In genomic region chr17:80833952-80834895, GRCh38 we compare ENCODE assay signal across 8 cellular contexts.
DNase-seq lines count a peak whose midpoint lies in the region; ATAC-seq and TF ChIP-seq lines count a peak whose summit lies in the region.

No MANE protein-coding gene starts in this region.

- in situ Hi-C loops in G401 (cut with HindIII; ENCODE audit: low sequenced_read_pairs), result no loop called here

- no peaks in the 10 kb centered on the region for H3K9me3 Mint-ChIP-seq in WTC11
- H3K9me3 Mint-ChIP-seq in glutamatergic neuron (ENCODE audit: unreplicated experiment), result peaks cover 19% of the 10 kb centered on the region

- H3K4me3 Mint-ChIP-seq in WTC11 (peak overlapping the region; percentile 10; the same call in 1 of the 2 replicates), glutamatergic neuron (ENCODE audit: unreplicated experiment) (peak overlapping the region; percentile 73)

- TF ChIP-seq CTCF in WTC11 (IDR thresholded peaks at IDR 0.05) (no peak), glutamatergic neuron (IDR thresholded peaks at IDR 0.05; ENCODE audit: partially characterized antibody, unreplicated experiment) (no peak)

- H3K4me3 ChIP-seq in skin epidermis, result peak overlapping the region in 3 of 7 experiments; percentile 29 to 46 (median 34)

- ATAC-seq in WTC11, result no peak
- no peak for ATAC-seq in HG03095 (IDR thresholded peaks at IDR 0.05; ENCODE audit: unreplicated experiment)
- no peak for ATAC-seq in GM21526 (IDR thresholded peaks at IDR 0.05; ENCODE audit: low FRiP score, unreplicated experiment)
- ATAC-seq in activated CD4-positive, CD25-positive, alpha-beta regulatory T cell treated with anti-CD3 and anti-CD28 coated beads, Interleukin-2, amount 50 U/mL, for 24 hours, result no peak

- peak; percentile 76 for DNase-seq in G401 (ENCODE audit: low spot score)
- no peak for DNase-seq in WTC11 (ENCODE audit: low spot score)
- no peak for DNase-seq in glutamatergic neuron
- no peak for DNase-seq in stimulated activated naive CD4-positive, alpha-beta T cell treated with Interleukin-2 at 50 U/mL for 16 hours (lab: John Stamatoyannopoulos, UW)

- H3K27me3 Mint-ChIP-seq in WTC11 (ENCODE audit: low read depth), result no peaks in the 10 kb centered on the region
- peaks cover 18% of the 10 kb centered on the region for H3K27me3 Mint-ChIP-seq in glutamatergic neuron (ENCODE audit: unreplicated experiment)

- H3K4me1 Mint-ChIP-seq in WTC11 (peaks cover 29% of the 10 kb centered on the region), glutamatergic neuron (ENCODE audit: low read depth, unreplicated experiment) (peaks cover 65% of the 10 kb centered on the region)

- no peaks in the 10 kb centered on the region; the same call in 1 of the 2 replicates for H3K36me3 Mint-ChIP-seq in WTC11
- H3K36me3 Mint-ChIP-seq in glutamatergic neuron (ENCODE audit: unreplicated experiment), result no peaks in the 10 kb centered on the region

- CTCF ChIA-PET in WTC11 (lab: Charles Lee), result interaction anchor here (1.0 to 2.9 kb wide), 4 partner anchors 10 to 407 kb away, joined by 3 to 18 read pairs (median 7); no protein-coding TSS in a partner anchor

- POLR2A ChIA-PET in WTC11 (lab: Charles Lee), result no interaction called here

- H3K27ac ChIP-seq in skin epidermis, result peak overlapping the region in 19 of 21 experiments; percentile 48 to 93 (median 87)

- peak overlapping the region; percentile 74 for H3K27ac Mint-ChIP-seq in WTC11
- peak overlapping the region; percentile 91 for H3K27ac Mint-ChIP-seq in glutamatergic neuron (ENCODE audit: unreplicated experiment)

TF ChIP-seq in WTC11, 78 proteins besides CTCF, POLR2A, EP300 and RAD21:
- TF ChIP-seq TCF7 (CRISPR knock-in tag; IDR thresholded peaks at IDR 0.05; ENCODE audit: low read depth) (no peak), MAX (CRISPR knock-in tag; IDR thresholded peaks at IDR 0.05) (no peak), PRDM15 (CRISPR knock-in tag; IDR thresholded peaks at IDR 0.05) (no peak)
